ENCODE assay signal across 7 cellular contexts in genomic region chr3:186803447-186803846, GRCh38. TPM values are rescaled to one million over a fixed set of nuclear protein-coding genes. Genes with fewer than 3 reads are reported as not detected.
"Had no signal": no experiment of that assay in that cellular context is flagged by ENCODE, and none has a peak within 500 bp of the region (broad histone marks: within the 10 kb centered on the region; RNA-seq: fewer than 3 reads in every experiment).

No MANE protein-coding gene starts in this region.

RNA-seq across cellular contexts. Expression of gene ADIPOQ, which starts 39.1 kb away (rescaled TPM):
- total RNA-seq: GM23248, GM23338, H1, H4, H7, H9, HFFc6 had no signal
- polyA plus RNA-seq: GM23248, GM23338, H1 had no signal
